ENCODE assay signal across 19 cellular contexts in genomic region chr3:127324913-127325629, GRCh38. TPM values are rescaled to one million over a fixed set of nuclear protein-coding genes. Genes with fewer than 3 reads are reported as not detected.
DNase-seq lines count a peak whose midpoint lies in the region; ATAC-seq, FAIRE-seq and TF ChIP-seq lines count a peak whose summit lies in the region.
"Had no signal": no experiment of that assay in that cellular context is flagged by ENCODE, and none has a peak within 500 bp of the region (broad histone marks: within the 10 kb centered on the region; RNA-seq: fewer than 3 reads in every experiment).

No MANE protein-coding gene starts in this region.

- H3K4me3 ChIP-seq in A549 = no peak overlapping the region
- H3K4me3 ChIP-seq in HCT116 (replicated peaks in 1 of 2; ENCODE audit: low read depth in 1 of 2, low read length in 2 of 2) = no peak overlapping the region
- no peak overlapping the region for H3K4me3 ChIP-seq in K562
- H3K4me3 ChIP-seq in lung = no peak overlapping the region
- H3K4me3 ChIP-seq: HAP-1 had no signal

- FAIRE-seq in A549 (lab: Jason Lieb, UNC) = no peak
- FAIRE-seq in K562 (lab: Jason Lieb, UNC) = no peak

- DNase-seq in A549 (ENCODE audit: low read depth in 1 of 2, low spot score in 1 of 2) = no peak
- no peak for DNase-seq in HCT116 (ENCODE audit: low read depth, low spot score)
- DNase-seq in K562 (ENCODE audit: extremely low read depth in 1 of 4, low spot score in 3 of 4) = no peak
- DNase-seq in lung (ENCODE audit: low spot score) = no peak
- DNase-seq in midbrain (lab: John Stamatoyannopoulos, UW) = no peak
- no peak for DNase-seq in NCI-H1930 (lab: John Stamatoyannopoulos, UW)
- no peak for DNase-seq in A172 (ENCODE audit: low spot score)
- DNase-seq in DMS53 treated with DMSO at 0.1 percent for 48 hours (lab: John Stamatoyannopoulos, UW; ENCODE audit: unreplicated experiment) = no peak
- DNase-seq: Calu3; CD4-positive, alpha-beta memory T cell; DMS53; Karpas-422; MM.1S; NCI-H1417 treated with DMSO at 0.1 percent for 48 hours; NCI-H2029; NCI-H2171; OCI-M1 had no signal

- H3K4me1 ChIP-seq in A549 = no peaks in the 10 kb centered on the region
- H3K4me1 ChIP-seq in HCT116 (ENCODE audit: control insufficient read depth in 1 of 2, insufficient read depth in 2 of 2, low read length in 2 of 2) = no peaks in the 10 kb centered on the region
- no peaks in the 10 kb centered on the region for H3K4me1 ChIP-seq in K562 (replicated peaks in 1 of 2; ENCODE audit: control insufficient read depth in 2 of 2, insufficient read depth in 2 of 2, low read length in 2 of 2)
- peaks cover 0 to 2% of the 10 kb centered on the region in 2 donors for H3K4me1 ChIP-seq in lung (ENCODE audit: control insufficient read depth in 2 of 2, insufficient read depth in 2 of 2, low read length in 2 of 2)
- H3K4me1 ChIP-seq: HAP-1 had no signal

- TF ChIP-seq EP300 in A549 (IDR thresholded peaks at IDR 0.05) (no peak), K562 (IDR thresholded peaks at IDR 0.05; ENCODE audit: low read length) (no peak)

- RAD21 ChIA-PET in HCT116 (lab: Charles Lee; ENCODE audit: low non-redundant PET in 1 of 2, low total read pairs in 2 of 2, uncharacterized antibody in 2 of 2, unreplicated experiment in 2 of 2) = no interaction called here

- H3K9ac ChIP-seq in HCT116 (ENCODE audit: low read length) (no peak overlapping the region), K562 (ENCODE audit: insufficient read depth in 1 of 2, low read depth in 2 of 2, low read length in 2 of 2) (no peak overlapping the region)

- in situ Hi-C loops in K562 (cut with MboI) = no loop called here

- H3K27ac ChIP-seq in A549 (no peak overlapping the region), HCT116 (ENCODE audit: low read depth, low read length) (no peak overlapping the region), K562 (ENCODE audit: extremely low read depth, low read depth, low read length) (no peak overlapping the region), lung (ENCODE audit: low read depth in 1 of 2, low read length in 1 of 2) (no peak overlapping the region)

- H3K9me1 ChIP-seq in K562 (ENCODE audit: control insufficient read depth, insufficient read depth, low read length) = no peaks in the 10 kb centered on the region

- CTCF ChIA-PET in A549 (lab: Yijun Ruan, JAX) (interaction anchor here (0.7 kb wide), 1 partner anchor 128 kb away, joined by 4 read pairs; no protein-coding TSS in a partner anchor), HCT116 (lab: Charles Lee) (no interaction called here), K562 (lab: Yijun Ruan, JAX; ENCODE audit: low intra/inter-chr PET ratio) (no interaction called here)

- no peak for TF ChIP-seq RAD21 in A549 (conservative IDR thresholded peaks at IDR 0.05 in 1 of 2, IDR thresholded peaks at IDR 0.05 in 1 of 2)
- no peak for TF ChIP-seq RAD21 in HCT116 (IDR thresholded peaks at IDR 0.05; ENCODE audit: low read depth)
- no peak for TF ChIP-seq RAD21 in K562 (CRISPR knock-in tag; conservative IDR thresholded peaks at IDR 0.05 in 1 of 2, IDR thresholded peaks at IDR 0.05 in 1 of 2)

- no peaks in the 10 kb centered on the region for H3K9me2 ChIP-seq in HCT116 (ENCODE audit: insufficient read depth)

- BruUV-seq in HCT116 (replicated peaks; lab: Mats Ljungman, UMichigan) = no TSS peak
- BruUV-seq in K562 (replicated peaks; lab: Mats Ljungman, UMichigan) = no TSS peak

- H2AFZ ChIP-seq in HCT116 (ENCODE audit: low read depth, low read length, poor library complexity, severe bottlenecking) = no peak overlapping the region
- no peak overlapping the region for H2AFZ ChIP-seq in K562 (ENCODE audit: low read depth, low read length)

- H3K36me3 ChIP-seq in HCT116 (ENCODE audit: control insufficient read depth in 1 of 2, insufficient read depth in 2 of 2, low read length in 2 of 2) (no peaks in the 10 kb centered on the region), K562 (ENCODE audit: control insufficient read depth, insufficient read depth, low read length) (no peaks in the 10 kb centered on the region), lung (ENCODE audit: control insufficient read depth in 2 of 2, insufficient read depth in 2 of 2, low read length in 2 of 2) (no peaks in the 10 kb centered on the region)
- H3K36me3 ChIP-seq: HAP-1 had no signal

- H3K4me2 ChIP-seq in A549 = no peak overlapping the region
- no peak overlapping the region for H3K4me2 ChIP-seq in HCT116 (ENCODE audit: low read length)
- H3K4me2 ChIP-seq in K562 (ENCODE audit: insufficient read depth, low read length) = no peak overlapping the region

- H3K9me3 ChIP-seq in A549 = peaks cover 3% of the 10 kb centered on the region; the same call in 1 of the 3 replicates
- H3K9me3 ChIP-seq in HCT116 (ENCODE audit: control insufficient read depth in 1 of 2, insufficient read depth in 1 of 2, low read depth in 1 of 2, low read length in 2 of 2) = no peaks in the 10 kb centered on the region
- H3K9me3 ChIP-seq in K562 (replicated peaks; ENCODE audit: control insufficient read depth, insufficient read depth, low read depth, low read length) = no peaks in the 10 kb centered on the region
- peaks cover 0 to 13% of the 10 kb centered on the region in 2 donors for H3K9me3 ChIP-seq in lung (ENCODE audit: control insufficient read depth in 2 of 2, insufficient read depth in 1 of 2, low read length in 1 of 2)
- H3K9me3 ChIP-seq: HAP-1 had no signal

- ATAC-seq in A549 (no peak), HCT116 (no peak), K562 (no peak), lung (ENCODE audit: insufficient read depth, low FRiP score) (peak; percentile 50)

- WGBS in A549 (ENCODE audit: missing lambda C conversion rate) = 16% methylated on average over 4 of the region's 4 CpGs
- WGBS in K562 (ENCODE audit: insufficient coverage, low coverage, missing lambda C conversion rate) = 0% methylated on average over 4 of the region's 4 CpGs
- 54% methylated on average over 4 of the region's 4 CpGs for WGBS in lung, 2 donors

- H3K27me3 ChIP-seq in HCT116 (ENCODE audit: insufficient read depth, low read length) (peaks cover 32% of the 10 kb centered on the region; the same call in 1 of the 2 replicates), K562 (ENCODE audit: control insufficient read depth in 2 of 2, insufficient read depth in 2 of 2, low read length in 2 of 2) (no peaks in the 10 kb centered on the region), lung (ENCODE audit: control insufficient read depth, insufficient read depth) (no peaks in the 10 kb centered on the region)

- H4K20me1 ChIP-seq in HCT116 (ENCODE audit: insufficient read depth) (no peaks in the 10 kb centered on the region), K562 (replicated peaks; ENCODE audit: control insufficient read depth, insufficient read depth, low read length) (no peaks in the 10 kb centered on the region)

- POLR2A ChIA-PET in A549 (lab: Yijun Ruan, JAX) = no interaction called here
- POLR2A ChIA-PET in HCT116 (lab: Charles Lee) = no interaction called here
- POLR2A ChIA-PET in K562 (lab: Yijun Ruan, JAX) = interaction anchor here (0.6 to 1.0 kb wide), 2 partner anchors 11 to 121 kb away, joined by 3 read pairs; no protein-coding TSS in a partner anchor

- H3K79me2 ChIP-seq in HCT116 (ENCODE audit: insufficient read depth, low read length) (no peaks in the 10 kb centered on the region), K562 (ENCODE audit: control insufficient read depth, insufficient read depth, low read length) (no peaks in the 10 kb centered on the region)

- TF ChIP-seq CTCF in A549 (IDR thresholded peaks at IDR 0.05) (no peak), HCT116 (IDR thresholded peaks at IDR 0.05 in 2 of 3, conservative IDR thresholded peaks at IDR 0.05 in 1 of 3; ENCODE audit: borderline replicate concordance in 1 of 3, insufficient read depth in 1 of 3, low read depth in 2 of 3, low read length in 2 of 3) (no peak), K562 (IDR thresholded peaks at IDR 0.05 in 2 of 3, conservative IDR thresholded peaks at IDR 0.05 in 1 of 3; ENCODE audit: insufficient read depth in 2 of 3, low read depth in 1 of 3, low read length in 3 of 3) (no peak), lung (IDR thresholded peaks at IDR 0.05; ENCODE audit: control extremely low read depth, extremely low read depth) (no peak)

- no peak for TF ChIP-seq POLR2A in A549 (IDR thresholded peaks at IDR 0.05; ENCODE audit: low read length)
- no peak for TF ChIP-seq POLR2A in HCT116 (IDR thresholded peaks at IDR 0.05; ENCODE audit: borderline replicate concordance, extremely low read depth, insufficient read depth, insufficient read length)
- TF ChIP-seq POLR2A in K562 (conservative IDR thresholded peaks at IDR 0.05) = no peak

- intact Hi-C loops in HCT116 (cut with micrococcal nuclease) (no loop called here), K562 (cut with micrococcal nuclease) (no loop called here)

TF ChIP-seq in A549, 52 proteins besides CTCF, POLR2A, EP300 and RAD21 (continues in another document):
- TF ChIP-seq CBX8 (IDR thresholded peaks at IDR 0.05) = no peak

TF ChIP-seq in HCT116, 20 proteins besides CTCF, POLR2A, EP300 and RAD21 (continues in another document):
- TF ChIP-seq SIN3A (IDR thresholded peaks at IDR 0.05; ENCODE audit: low read depth) = no peak

RNA-seq across cellular contexts. Expression of gene PRR20G, which starts 37.2 kb away (rescaled TPM):
- polyA plus RNA-seq in A549 (2011; rRNA removed) (not detected in 2 replicates), A549 (2017; fragmentation: RNase III; extraction: RNeasy Plus Mini Kit Qiagen cat#74134 plus additional on column Dnase treatment) (not detected in 3 replicates), K562 (2011; rRNA removed) (not detected in 2 replicates), K562 (2014; fragmentation: Illumina TruSeq; extraction: Trizol) (not detected in 2 replicates), K562 (2014; fragmentation: Nextera tagmentation; extraction: Ambion mirVana) (not detected), K562 (2014; rRNA removed) (not detected in 2 replicates), lung (under 1 TPM in 1 of 2 donors, not detected in 1; 0.05 TPM)
- not detected in 2 replicates for polyA plus RNA-seq in A549 (2012; cell fraction: cytosol; rRNA removed)
- polyA plus RNA-seq in A549 (2012; cell fraction: nucleus; rRNA removed) = not detected in 2 replicates
- not detected in 2 replicates for polyA minus RNA-seq in A549 (2011; rRNA and poly(A)+ RNA removed)
- total RNA-seq in HCT116 (2021; ENCODE audit: unreplicated experiment) (0.30 TPM), K562 (2014; rRNA removed) (not detected in 2 replicates), K562 (2014; rRNA removed; fragmentation: Illumina TruSeq; extraction: Trizol) (not detected in 2 replicates), K562 (2015; rRNA removed; fragmentation: Illumina TruSeq; extraction: Trizol) (not detected in 2 replicates), K562 (2021) (not detected in 2 replicates), lung (not detected)
- polyA plus RNA-seq in HCT116 (2012) = 0.25 and 0.33 TPM in 2 replicates
- total RNA-seq in K562 (2011; cell fraction: chromatin; rRNA removed; ENCODE audit: low replicate concordance) = not detected in 2 replicates
- not detected in 2 replicates for total RNA-seq in K562 (2011; cell fraction: nucleolus; rRNA removed)
- total RNA-seq in K562 (2011; cell fraction: nucleoplasm; rRNA removed) = not detected in 2 replicates
- polyA plus RNA-seq in K562 (2011; cell fraction: cytosol; rRNA removed) = not detected in 2 replicates
- not detected in 2 replicates for polyA plus RNA-seq in K562 (2011; cell fraction: nucleus; rRNA removed)
- polyA plus RNA-seq in K562 (2012) = not detected in 2 replicates
- polyA minus RNA-seq in K562 (2011; rRNA and poly(A)+ RNA removed) = not detected in 2 replicates
- not detected in 2 replicates for polyA minus RNA-seq in K562 (2011; cell fraction: cytosol; rRNA and poly(A)+ RNA removed)
- not detected in 2 replicates for polyA minus RNA-seq in K562 (2011; cell fraction: nucleus; rRNA and poly(A)+ RNA removed)
- total RNA-seq in A172 (2014; rRNA removed; shearing (Covaris generic)) = not detected in 2 replicates
- total RNA-seq: Calu3; CD4-positive, alpha-beta memory T cell; RPMI7951 had no signal
- polyA plus RNA-seq: CD4-positive, alpha-beta memory T cell had no signal

Comparison
In these comparisons a context has a peak if more than half of its experiments do, and no peak if none do; other contexts are left out.
1. Of the 35 proteins assayed by ChIP-seq in both K562 and A549: peak only in K562: CEBPB; only in A549: REST; in both: none; in neither: 33.